In genomic region chr21:45320261-45320990, GRCh38 we compare ENCODE assay signal across 9 cellular contexts. TPM values are rescaled to one million over a fixed set of nuclear protein-coding genes. Genes with fewer than 3 reads are reported as not detected.
DNase-seq lines count a peak whose midpoint lies in the region; ATAC-seq, FAIRE-seq and TF ChIP-seq lines count a peak whose summit lies in the region.
"Had no signal": no experiment of that assay in that cellular context is flagged by ENCODE, and none has a peak within 500 bp of the region (broad histone marks: within the 10 kb centered on the region; RNA-seq: fewer than 3 reads in every experiment).

No MANE protein-coding gene starts in this region.

- no peaks in the 10 kb centered on the region for H3K79me2 ChIP-seq in endothelial cell of umbilical vein (ENCODE audit: control insufficient read depth, insufficient read depth, low read length)

- TF ChIP-seq CTCF in endothelial cell of umbilical vein (IDR thresholded peaks at IDR 0.05; ENCODE audit: extremely low read depth in 1 of 2, insufficient read depth in 1 of 2, low read depth in 1 of 2, low read length in 2 of 2): no peak
- no peak for TF ChIP-seq CTCF in pancreas (IDR thresholded peaks at IDR 0.05)

- no peak for TF ChIP-seq POLR2A in endothelial cell of umbilical vein (IDR thresholded peaks at IDR 0.05; ENCODE audit: low read depth, low read length)

- dilution Hi-C loops in endothelial cell of umbilical vein (cut with MboI; ENCODE audit: extremely low pct_ligation_motif_present, low sequenced_read_pairs): no loop called here

- POLR2A ChIA-PET in endothelial cell of umbilical vein (lab: Charles Lee): interaction anchor here (0.7 to 1.5 kb wide), 2 partner anchors 11 to 47 kb away, joined by 3 read pairs; no protein-coding TSS in a partner anchor

- ATAC-seq in pancreas (peak in 1 of 4 donors; percentile 7), HG03025 (IDR thresholded peaks at IDR 0.05; ENCODE audit: low FRiP score, unreplicated experiment) (no peak)

- no peaks in the 10 kb centered on the region for H3K9me1 ChIP-seq in endothelial cell of umbilical vein (replicated peaks; ENCODE audit: control insufficient read depth, extremely low read depth, insufficient read depth, low read length)

- H2AFZ ChIP-seq in endothelial cell of umbilical vein (ENCODE audit: low read depth, low read length): no peak overlapping the region

- WGBS in pancreas, 2 donors: 38 to 47% methylated on average over 22 of the region's 22 CpGs

- CTCF ChIA-PET in endothelial cell of umbilical vein (lab: Charles Lee): interaction anchor here (0.7 to 3.3 kb wide), 7 partner anchors 8 to 182 kb away, joined by 3 to 22 read pairs (median 4); partner anchors contain the start of gene POFUT2

- no peaks in the 10 kb centered on the region for H4K20me1 ChIP-seq in endothelial cell of umbilical vein (replicated peaks; ENCODE audit: control insufficient read depth, extremely low read depth, insufficient read depth, low read length)

- H3K27ac ChIP-seq in endothelial cell of umbilical vein (ENCODE audit: insufficient read depth, low read depth, low read length): peak overlapping the region; percentile 90
- H3K27ac ChIP-seq in pancreas: peak overlapping the region in 3 of 4 donors; percentile 7 to 55 (median 50)

- intact Hi-C loops in endothelial cell of umbilical vein (cut with micrococcal nuclease) (no loop called here), pancreas (cut with DNase I) (no loop called here)

- FAIRE-seq in endothelial cell of umbilical vein (lab: Jason Lieb, UNC): no peak
- FAIRE-seq in pancreas (lab: Jason Lieb, UNC): no peak

- no peak overlapping the region for H3K4me3 ChIP-seq in endothelial cell of umbilical vein (replicated peaks in 1 of 3; ENCODE audit: insufficient read depth in 1 of 3, low read depth in 1 of 3, low read length in 3 of 3)
- H3K4me3 ChIP-seq in pancreas: no peak overlapping the region

- no peaks in the 10 kb centered on the region for H3K9me3 ChIP-seq in endothelial cell of umbilical vein (replicated peaks; ENCODE audit: control insufficient read depth, insufficient read depth, low read length)
- H3K9me3 ChIP-seq in pancreas: no peaks in the 10 kb centered on the region

- peak; percentile 89 for DNase-seq in A172 (ENCODE audit: low spot score)
- peak; percentile 71 for DNase-seq in NCI-H2171 (lab: John Stamatoyannopoulos, UW)
- DNase-seq in endothelial cell of umbilical vein (ENCODE audit: low read depth, low spot score): no peak
- DNase-seq in pancreas: peak in 4 of 6 donors; percentile 20 to 85 (median 62)
- DNase-seq in cortex of kidney (lab: John Stamatoyannopoulos, UW): no peak
- no peak for DNase-seq in OCI-M1 (lab: John Stamatoyannopoulos, UW)
- no peak for DNase-seq in stimulated activated CD4-positive, alpha-beta T cell treated with anti-CD3 and anti-CD28 coated beads, Interleukin-1b, Interleukin-23, amount 100 ng/mL, for 48 hours
- DNase-seq: NCI-H2029 had no signal

- H3K4me1 ChIP-seq in endothelial cell of umbilical vein (ENCODE audit: control insufficient read depth, extremely low read depth, insufficient read depth, low read length): peaks cover 39% of the 10 kb centered on the region
- H3K4me1 ChIP-seq in pancreas: no peaks in the 10 kb centered on the region

- peak overlapping the region; percentile 71 for H3K9ac ChIP-seq in endothelial cell of umbilical vein (replicated peaks; ENCODE audit: extremely low read depth, insufficient read depth, low read length)

- H3K36me3 ChIP-seq in endothelial cell of umbilical vein (ENCODE audit: control insufficient read depth in 2 of 2, extremely low read depth in 1 of 2, insufficient read depth in 2 of 2, low read length in 2 of 2) (no peaks in the 10 kb centered on the region), pancreas (no peaks in the 10 kb centered on the region)

- BruUV-seq in endothelial cell of umbilical vein (replicated peaks; lab: Mats Ljungman, UMichigan): no TSS peak

- H3K4me2 ChIP-seq in endothelial cell of umbilical vein (ENCODE audit: insufficient read depth, low read length): no peak overlapping the region

- H3K27me3 ChIP-seq in endothelial cell of umbilical vein (ENCODE audit: control insufficient read depth in 2 of 2, insufficient read depth in 2 of 2, low read length in 2 of 2): no peaks in the 10 kb centered on the region
- no peaks in the 10 kb centered on the region for H3K27me3 ChIP-seq in pancreas

TF ChIP-seq in endothelial cell of umbilical vein, 7 proteins besides CTCF, POLR2A, EP300 and RAD21:
- TF ChIP-seq MYC (IDR thresholded peaks at IDR 0.05; ENCODE audit: low read depth, low read length) (no peak), EZH2 (IDR thresholded peaks at IDR 0.05; ENCODE audit: borderline replicate concordance, low read depth, low read length, severe bottlenecking) (no peak), JUN (IDR thresholded peaks at IDR 0.05; ENCODE audit: borderline replicate concordance, insufficient read depth, insufficient read length, low read depth) (no peak), POLR2AphosphoS5 (IDR thresholded peaks at IDR 0.05; ENCODE audit: insufficient read depth, low read depth, low read length) (no peak), FOS (IDR thresholded peaks at IDR 0.05; ENCODE audit: borderline replicate concordance, insufficient read depth, low read length) (no peak), MAX (IDR thresholded peaks at IDR 0.05; ENCODE audit: insufficient read depth, insufficient read length) (no peak), GATA2 (IDR thresholded peaks at IDR 0.05; ENCODE audit: insufficient read depth, insufficient read length, low read depth, low read length) (no peak)

RNA-seq across cellular contexts. Expression of gene POFUT2, which starts 32.7 kb away (rescaled TPM):
- total RNA-seq in A172 (2014; rRNA removed; shearing (Covaris generic)): 31.0 and 31.9 TPM in 2 replicates
- 47.5 and 48.9 TPM in 2 replicates for total RNA-seq in endothelial cell of umbilical vein
- 29.6 and 30.7 TPM in 2 replicates for polyA plus RNA-seq in endothelial cell of umbilical vein
- polyA plus RNA-seq in endothelial cell of umbilical vein (2011; cell fraction: cytosol; rRNA removed): 23.4 and 24.8 TPM in 2 replicates
- polyA plus RNA-seq in endothelial cell of umbilical vein (2011; cell fraction: nucleus; rRNA removed): 111 and 122 TPM in 2 replicates
- 34.1 and 48.5 TPM in 2 replicates for polyA plus RNA-seq in endothelial cell of umbilical vein (2012)
- 22.6 and 24.2 TPM in 2 replicates for polyA minus RNA-seq in endothelial cell of umbilical vein
- 1.6 TPM for polyA minus RNA-seq in endothelial cell of umbilical vein (2011; cell fraction: cytosol; rRNA and poly(A)+ RNA removed)
- 33.7 and 49.5 TPM in 2 replicates for polyA minus RNA-seq in endothelial cell of umbilical vein (2011; cell fraction: nucleus; rRNA and poly(A)+ RNA removed)
- total RNA-seq in pancreas: 10 to 100 TPM; 10.1 to 22.5 (median 13.5) TPM
- 10 to 100 TPM; 42.5 to 46.9 TPM for polyA plus RNA-seq in pancreas

Comparison
In these comparisons a context has a peak if more than half of its experiments do, and no peak if none do; other contexts are left out.
1. DNase-seq: peak in A172 (single experiment), NCI-H2171 (single experiment) and pancreas (4 of 6); none in endothelial cell of umbilical vein (single experiment), cortex of kidney (single experiment), OCI-M1 (single experiment) and stimulated activated CD4-positive, alpha-beta T cell treated with anti-CD3 and anti-CD28 coated beads, Interleukin-1b, Interleukin-23, amount 100 ng/mL, for 48 hours (single experiment).